Comparison of ENCODE assay signal across 1 cellular context in genomic region chr9:121812159-121812735, GRCh38.
TF ChIP-seq lines count a peak whose summit lies in the region.

No MANE protein-coding gene starts in this region.

TF ChIP-seq in GM23338, 12 proteins besides CTCF, POLR2A, EP300 and RAD21:
- TF ChIP-seq ZNF462 (CRISPR knock-in tag; IDR thresholded peaks at IDR 0.05) = no peak
- no peak for TF ChIP-seq EZH2phosphoT487 (IDR thresholded peaks at IDR 0.05; ENCODE audit: unreplicated experiment)
- no peak for TF ChIP-seq NANOG (IDR thresholded peaks at IDR 0.05; ENCODE audit: borderline replicate concordance)
- no peak for TF ChIP-seq REST (IDR thresholded peaks at IDR 0.05; ENCODE audit: unreplicated experiment)
- TF ChIP-seq ZNF114 (CRISPR knock-in tag; IDR thresholded peaks at IDR 0.05) = no peak
- TF ChIP-seq JUNB (IDR thresholded peaks at IDR 0.05; ENCODE audit: unreplicated experiment) = no peak
- no peak for TF ChIP-seq CREB1 (CRISPR knock-in tag; IDR thresholded peaks at IDR 0.05; ENCODE audit: low read depth)
- no peak for TF ChIP-seq EZH2 (IDR thresholded peaks at IDR 0.05; ENCODE audit: low read depth, unreplicated experiment)
- no peak for TF ChIP-seq POLR2AphosphoS5 (IDR thresholded peaks at IDR 0.05; ENCODE audit: low read depth)
- TF ChIP-seq ZNF331 (CRISPR knock-in tag; IDR thresholded peaks at IDR 0.05; ENCODE audit: low read depth) = no peak
- TF ChIP-seq, protein P1, sequence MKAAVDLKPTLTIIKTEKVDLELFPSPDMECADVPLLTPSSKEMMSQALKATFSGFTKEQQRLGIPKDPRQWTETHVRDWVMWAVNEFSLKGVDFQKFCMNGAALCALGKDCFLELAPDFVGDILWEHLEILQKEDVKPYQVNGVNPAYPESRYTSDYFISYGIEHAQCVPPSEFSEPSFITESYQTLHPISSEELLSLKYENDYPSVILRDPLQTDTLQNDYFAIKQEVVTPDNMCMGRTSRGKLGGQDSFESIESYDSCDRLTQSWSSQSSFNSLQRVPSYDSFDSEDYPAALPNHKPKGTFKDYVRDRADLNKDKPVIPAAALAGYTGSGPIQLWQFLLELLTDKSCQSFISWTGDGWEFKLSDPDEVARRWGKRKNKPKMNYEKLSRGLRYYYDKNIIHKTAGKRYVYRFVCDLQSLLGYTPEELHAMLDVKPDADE (IDR thresholded peaks at IDR 0.05) = no peak
- TF ChIP-seq STAT1 (IDR thresholded peaks at IDR 0.05; ENCODE audit: unreplicated experiment) = no peak
